ENCODE assay signal across 1 cellular context in the genomic region with DNA sequence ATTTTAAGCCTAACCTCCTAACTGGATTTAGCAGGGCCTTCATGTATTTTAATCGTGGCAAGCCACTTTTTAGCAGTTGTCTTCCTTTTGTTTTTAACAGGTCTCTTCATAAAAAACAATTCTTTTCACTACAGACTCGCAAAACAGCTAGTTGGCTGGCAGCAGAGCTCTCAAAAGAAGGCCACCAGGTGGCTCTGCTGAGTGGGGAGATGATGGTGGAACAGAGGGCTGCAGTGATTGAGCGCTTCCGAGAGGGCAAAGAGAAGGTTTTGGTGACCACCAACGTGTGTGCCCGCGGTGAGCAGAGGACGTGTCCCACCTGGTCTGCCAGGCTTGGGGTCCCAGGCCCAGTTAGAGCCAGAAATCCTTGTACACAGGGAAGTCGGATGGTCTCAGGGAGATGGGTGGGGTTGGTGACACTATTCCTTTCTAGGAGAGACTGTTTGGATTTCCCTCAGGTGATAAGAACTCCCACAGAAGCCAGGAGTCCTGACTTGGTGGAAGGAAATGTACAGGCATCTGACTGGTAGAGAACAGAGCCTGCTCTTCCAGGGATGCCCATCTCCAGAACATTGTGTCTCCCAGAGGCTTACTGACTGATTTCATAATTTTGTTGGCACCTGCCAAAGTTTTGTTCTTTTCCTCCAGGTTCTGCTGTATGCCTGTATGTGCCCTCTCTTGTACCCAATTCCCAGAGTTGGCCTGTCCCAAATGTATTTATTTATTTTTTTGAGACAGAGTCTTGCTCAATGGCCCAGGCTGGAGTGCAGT.
TF ChIP-seq lines count a peak whose summit lies in the region.

No MANE protein-coding gene starts in this region.

TF ChIP-seq in HepG2, 621 proteins besides CTCF, POLR2A, EP300 and RAD21:
- no peak for TF ChIP-seq ZNF552 (CRISPR knock-in tag; IDR thresholded peaks at IDR 0.05; ENCODE audit: borderline replicate concordance)
- TF ChIP-seq, protein P1, sequence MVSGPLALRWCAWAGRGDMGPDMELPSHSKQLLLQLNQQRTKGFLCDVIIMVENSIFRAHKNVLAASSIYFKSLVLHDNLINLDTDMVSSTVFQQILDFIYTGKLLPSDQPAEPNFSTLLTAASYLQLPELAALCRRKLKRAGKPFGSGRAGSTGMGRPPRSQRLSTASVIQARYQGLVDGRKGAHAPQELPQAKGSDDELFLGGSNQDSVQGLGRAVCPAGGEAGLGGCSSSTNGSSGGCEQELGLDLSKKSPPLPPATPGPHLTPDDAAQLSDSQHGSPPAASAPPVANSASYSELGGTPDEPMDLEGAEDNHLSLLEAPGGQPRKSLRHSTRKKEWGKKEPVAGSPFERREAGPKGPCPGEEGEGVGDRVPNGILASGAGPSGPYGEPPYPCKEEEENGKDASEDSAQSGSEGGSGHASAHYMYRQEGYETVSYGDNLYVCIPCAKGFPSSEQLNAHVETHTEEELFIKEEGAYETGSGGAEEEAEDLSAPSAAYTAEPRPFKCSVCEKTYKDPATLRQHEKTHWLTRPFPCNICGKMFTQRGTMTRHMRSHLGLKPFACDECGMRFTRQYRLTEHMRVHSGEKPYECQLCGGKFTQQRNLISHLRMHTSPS (CRISPR knock-in tag; IDR thresholded peaks at IDR 0.05; ENCODE audit: low read depth) = no peak
- peak; percentile 56 for TF ChIP-seq STAG1 (CRISPR knock-in tag; IDR thresholded peaks at IDR 0.05)
- no peak for TF ChIP-seq ATM (IDR thresholded peaks at IDR 0.05; ENCODE audit: borderline replicate concordance)
- TF ChIP-seq TBX2 (CRISPR knock-in tag; IDR thresholded peaks at IDR 0.05; ENCODE audit: borderline replicate concordance) = no peak
- peak; percentile 99 for TF ChIP-seq GFI1 (CRISPR knock-in tag; IDR thresholded peaks at IDR 0.05; ENCODE audit: borderline replicate concordance)
- TF ChIP-seq HCFC1 (IDR thresholded peaks at IDR 0.05; ENCODE audit: low read depth, low read length) = no peak
- peak; percentile 51; the same call in 1 of the 2 replicates for TF ChIP-seq SMC3 (IDR thresholded peaks at IDR 0.05; ENCODE audit: low read length)
- no peak for TF ChIP-seq ZNF598 (CRISPR knock-in tag; IDR thresholded peaks at IDR 0.05; ENCODE audit: borderline replicate concordance)
- TF ChIP-seq KDM5B (CRISPR knock-in tag; IDR thresholded peaks at IDR 0.05; ENCODE audit: borderline replicate concordance) = no peak
- TF ChIP-seq SIN3A (IDR thresholded peaks at IDR 0.05; ENCODE audit: borderline replicate concordance, low read depth, low read length) = no peak
- TF ChIP-seq BORCS8-MEF2B (CRISPR knock-in tag; IDR thresholded peaks at IDR 0.05) = no peak
- no peak for TF ChIP-seq RFX5 (IDR thresholded peaks at IDR 0.05; ENCODE audit: low read depth, low read length)
- TF ChIP-seq, protein P2, sequence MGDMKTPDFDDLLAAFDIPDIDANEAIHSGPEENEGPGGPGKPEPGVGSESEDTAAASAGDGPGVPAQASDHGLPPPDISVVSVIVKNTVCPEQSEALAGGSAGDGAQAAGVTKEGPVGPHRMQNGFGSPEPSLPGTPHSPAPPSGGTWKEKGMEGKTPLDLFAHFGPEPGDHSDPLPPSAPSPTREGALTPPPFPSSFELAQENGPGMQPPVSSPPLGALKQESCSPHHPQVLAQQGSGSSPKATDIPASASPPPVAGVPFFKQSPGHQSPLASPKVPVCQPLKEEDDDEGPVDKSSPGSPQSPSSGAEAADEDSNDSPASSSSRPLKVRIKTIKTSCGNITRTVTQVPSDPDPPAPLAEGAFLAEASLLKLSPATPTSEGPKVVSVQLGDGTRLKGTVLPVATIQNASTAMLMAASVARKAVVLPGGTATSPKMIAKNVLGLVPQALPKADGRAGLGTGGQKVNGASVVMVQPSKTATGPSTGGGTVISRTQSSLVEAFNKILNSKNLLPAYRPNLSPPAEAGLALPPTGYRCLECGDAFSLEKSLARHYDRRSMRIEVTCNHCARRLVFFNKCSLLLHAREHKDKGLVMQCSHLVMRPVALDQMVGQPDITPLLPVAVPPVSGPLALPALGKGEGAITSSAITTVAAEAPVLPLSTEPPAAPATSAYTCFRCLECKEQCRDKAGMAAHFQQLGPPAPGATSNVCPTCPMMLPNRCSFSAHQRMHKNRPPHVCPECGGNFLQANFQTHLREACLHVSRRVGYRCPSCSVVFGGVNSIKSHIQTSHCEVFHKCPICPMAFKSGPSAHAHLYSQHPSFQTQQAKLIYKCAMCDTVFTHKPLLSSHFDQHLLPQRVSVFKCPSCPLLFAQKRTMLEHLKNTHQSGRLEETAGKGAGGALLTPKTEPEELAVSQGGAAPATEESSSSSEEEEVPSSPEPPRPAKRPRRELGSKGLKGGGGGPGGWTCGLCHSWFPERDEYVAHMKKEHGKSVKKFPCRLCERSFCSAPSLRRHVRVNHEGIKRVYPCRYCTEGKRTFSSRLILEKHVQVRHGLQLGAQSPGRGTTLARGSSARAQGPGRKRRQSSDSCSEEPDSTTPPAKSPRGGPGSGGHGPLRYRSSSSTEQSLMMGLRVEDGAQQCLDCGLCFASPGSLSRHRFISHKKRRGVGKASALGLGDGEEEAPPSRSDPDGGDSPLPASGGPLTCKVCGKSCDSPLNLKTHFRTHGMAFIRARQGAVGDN (CRISPR knock-in tag; IDR thresholded peaks at IDR 0.05) = peak; percentile 28; the same call in 1 of the 2 replicates
- TF ChIP-seq, protein P3, sequence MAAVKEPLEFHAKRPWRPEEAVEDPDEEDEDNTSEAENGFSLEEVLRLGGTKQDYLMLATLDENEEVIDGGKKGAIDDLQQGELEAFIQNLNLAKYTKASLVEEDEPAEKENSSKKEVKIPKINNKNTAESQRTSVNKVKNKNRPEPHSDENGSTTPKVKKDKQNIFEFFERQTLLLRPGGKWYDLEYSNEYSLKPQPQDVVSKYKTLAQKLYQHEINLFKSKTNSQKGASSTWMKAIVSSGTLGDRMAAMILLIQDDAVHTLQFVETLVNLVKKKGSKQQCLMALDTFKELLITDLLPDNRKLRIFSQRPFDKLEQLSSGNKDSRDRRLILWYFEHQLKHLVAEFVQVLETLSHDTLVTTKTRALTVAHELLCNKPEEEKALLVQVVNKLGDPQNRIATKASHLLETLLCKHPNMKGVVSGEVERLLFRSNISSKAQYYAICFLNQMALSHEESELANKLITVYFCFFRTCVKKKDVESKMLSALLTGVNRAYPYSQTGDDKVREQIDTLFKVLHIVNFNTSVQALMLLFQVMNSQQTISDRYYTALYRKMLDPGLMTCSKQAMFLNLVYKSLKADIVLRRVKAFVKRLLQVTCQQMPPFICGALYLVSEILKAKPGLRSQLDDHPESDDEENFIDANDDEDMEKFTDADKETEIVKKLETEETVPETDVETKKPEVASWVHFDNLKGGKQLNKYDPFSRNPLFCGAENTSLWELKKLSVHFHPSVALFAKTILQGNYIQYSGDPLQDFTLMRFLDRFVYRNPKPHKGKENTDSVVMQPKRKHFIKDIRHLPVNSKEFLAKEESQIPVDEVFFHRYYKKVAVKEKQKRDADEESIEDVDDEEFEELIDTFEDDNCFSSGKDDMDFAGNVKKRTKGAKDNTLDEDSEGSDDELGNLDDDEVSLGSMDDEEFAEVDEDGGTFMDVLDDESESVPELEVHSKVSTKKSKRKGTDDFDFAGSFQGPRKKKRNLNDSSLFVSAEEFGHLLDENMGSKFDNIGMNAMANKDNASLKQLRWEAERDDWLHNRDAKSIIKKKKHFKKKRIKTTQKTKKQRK (IDR thresholded peaks at IDR 0.05; ENCODE audit: low read length) = no peak
- TF ChIP-seq NFYC (CRISPR knock-in tag; IDR thresholded peaks at IDR 0.05) = no peak
TF ChIP-seq in HepG2: peak in this region for 4.
